ENCODE assay signal across 11 cellular contexts in genomic region chr15:95148183-95148582, GRCh38.
"Had no signal": no experiment of that assay in that cellular context is flagged by ENCODE, and none has a peak within 500 bp of the region (broad histone marks: within the 10 kb centered on the region; RNA-seq: fewer than 3 reads in every experiment).

No MANE protein-coding gene starts in this region.

- H3K9me3 Mint-ChIP-seq: HFFc6 had no signal

- H3K9ac ChIP-seq: GM23248 had no signal

- H3K4me1 ChIP-seq: HAP-1 had no signal

- H3K4me1 Mint-ChIP-seq: GM23338, H9 had no signal

- H3K27ac ChIP-seq: GM23248 had no signal

- H3K27ac Mint-ChIP-seq: GM23338, H9, HFFc6 had no signal

- H3K4me3 Mint-ChIP-seq: GM23338, H9, HFFc6 had no signal

- H2AFZ ChIP-seq: GM23248, GM23338 had no signal

- H3K9me3 ChIP-seq: HAP-1 had no signal

- H3K36me3 ChIP-seq: HAP-1 had no signal

- H3K4me3 ChIP-seq: GM23248, GM23338, HAP-1 had no signal

- DNase-seq: GM23248, GOT3, H7, H9, HCEC 1CT, HFFc6 had no signal

- ATAC-seq: GM23338, HCT116 had no signal

- H3K4me2 ChIP-seq: GM23338 had no signal

- FAIRE-seq: H1, H54 had no signal
